ENCODE assay signal across 15 cellular contexts in genomic region chr14:96083667-96084320, GRCh38. TPM values are rescaled to one million over a fixed set of nuclear protein-coding genes. Genes with fewer than 3 reads are reported as not detected.
A peak's percentile ranks its signal among the peaks of the same experiment; 100 is the strongest.
DNase-seq lines count a peak whose midpoint lies in the region; ATAC-seq, FAIRE-seq and TF ChIP-seq lines count a peak whose summit lies in the region.
"Had no signal": no experiment of that assay in that cellular context is flagged by ENCODE, and none has a peak within 500 bp of the region (broad histone marks: within the 10 kb centered on the region; RNA-seq: fewer than 3 reads in every experiment).

No MANE protein-coding gene starts in this region.

- TF ChIP-seq POLR2A in sigmoid colon (IDR thresholded peaks at IDR 0.05), result no peak

- TF ChIP-seq EP300 in sigmoid colon (IDR thresholded peaks at IDR 0.05), result no peak

- FAIRE-seq in bronchial epithelial cell (lab: Jason Lieb, UNC) (no peak), urothelium cell line (lab: Jason Lieb, UNC) (no peak)

- intact Hi-C loops in sigmoid colon (cut with DNase I), result no loop called here

- H3K27ac ChIP-seq in sigmoid colon, result no peak overlapping the region
- H3K27ac ChIP-seq: cardiac muscle cell had no signal

- TF ChIP-seq CTCF in bronchial epithelial cell (IDR thresholded peaks at IDR 0.05; ENCODE audit: insufficient read depth, low read length, severe bottlenecking) (no peak), sigmoid colon (IDR thresholded peaks at IDR 0.05) (no peak)

- DNase-seq in NCI-H1694 (lab: John Stamatoyannopoulos, UW) (peak; percentile 59), NCI-H1694 treated with DMSO at 0.1 percent for 48 hours (lab: John Stamatoyannopoulos, UW) (no peak), NCI-H2196 treated with DMSO at 0.1 percent for 48 hours (lab: John Stamatoyannopoulos, UW; ENCODE audit: unreplicated experiment) (peak; percentile 73), bronchial epithelial cell (ENCODE audit: low read depth) (peak; percentile 69), sigmoid colon (peak; percentile 29), NCI-H446 treated with DMSO at 0.1 percent for 48 hours (lab: John Stamatoyannopoulos, UW) (no peak), urothelium cell line (ENCODE audit: low spot score) (no peak)
- DNase-seq: 8988T; erythroblast; hypothalamus; mesenchymal stem cell; OCI-M1; stimulated activated CD4-positive, alpha-beta T cell treated with anti-CD3 and anti-CD28 coated beads, Interleukin-15, amount 100 ng/mL, for 24 hours had no signal

- no peak for ATAC-seq in GM19395 (IDR thresholded peaks at IDR 0.05; ENCODE audit: unreplicated experiment)

- 50 to 75% methylated on average over 10 of the region's 10 CpGs for WGBS in sigmoid colon, 2 donors

- H3K9me3 ChIP-seq in sigmoid colon, result no peaks in the 10 kb centered on the region

- peaks cover 0 to 15% (median 4%) of the 10 kb centered on the region in 4 donors for H3K4me1 ChIP-seq in sigmoid colon

- peaks cover 8% of the 10 kb centered on the region for H3K27me3 ChIP-seq in bronchial epithelial cell (ENCODE audit: control insufficient read depth, insufficient read depth, low read length)
- H3K27me3 ChIP-seq in sigmoid colon, result no peaks in the 10 kb centered on the region
- H3K27me3 ChIP-seq: cardiac muscle cell had no signal

- H3K36me3 ChIP-seq in bronchial epithelial cell (ENCODE audit: control insufficient read depth, insufficient read depth, low read length) (no peaks in the 10 kb centered on the region), sigmoid colon (peaks cover 0 to 25% (median 3%) of the 10 kb centered on the region in 4 donors)
- H3K36me3 ChIP-seq: cardiac muscle cell had no signal

- H3K4me3 ChIP-seq in bronchial epithelial cell (ENCODE audit: low read depth, low read length), result no peak overlapping the region
- no peak overlapping the region for H3K4me3 ChIP-seq in sigmoid colon
- H3K4me3 ChIP-seq: cardiac muscle cell had no signal

RNA-seq across cellular contexts. Expression of gene C14orf132, which starts 44.6 kb away (rescaled TPM):
- total RNA-seq in bronchial epithelial cell (0.64 and 1.1 TPM in 2 replicates), sigmoid colon (10 to 100 TPM; 10.4 to 30.4 (median 23.6) TPM)
- polyA plus RNA-seq in sigmoid colon, result 1 to 10 TPM; 2.4 to 4.3 (median 3.2) TPM

Comparison
In these comparisons a context has a peak if more than half of its experiments do, and no peak if none do; other contexts are left out.
1. DNase-seq: peak in NCI-H1694 (single experiment), NCI-H2196 treated with DMSO at 0.1 percent for 48 hours (single experiment), bronchial epithelial cell (single experiment) and sigmoid colon (single experiment); none in NCI-H1694 treated with DMSO at 0.1 percent for 48 hours (single experiment), NCI-H446 treated with DMSO at 0.1 percent for 48 hours (single experiment) and urothelium cell line (single experiment).